Comparison of ENCODE assay signal across 8 cellular contexts in the genomic region with DNA sequence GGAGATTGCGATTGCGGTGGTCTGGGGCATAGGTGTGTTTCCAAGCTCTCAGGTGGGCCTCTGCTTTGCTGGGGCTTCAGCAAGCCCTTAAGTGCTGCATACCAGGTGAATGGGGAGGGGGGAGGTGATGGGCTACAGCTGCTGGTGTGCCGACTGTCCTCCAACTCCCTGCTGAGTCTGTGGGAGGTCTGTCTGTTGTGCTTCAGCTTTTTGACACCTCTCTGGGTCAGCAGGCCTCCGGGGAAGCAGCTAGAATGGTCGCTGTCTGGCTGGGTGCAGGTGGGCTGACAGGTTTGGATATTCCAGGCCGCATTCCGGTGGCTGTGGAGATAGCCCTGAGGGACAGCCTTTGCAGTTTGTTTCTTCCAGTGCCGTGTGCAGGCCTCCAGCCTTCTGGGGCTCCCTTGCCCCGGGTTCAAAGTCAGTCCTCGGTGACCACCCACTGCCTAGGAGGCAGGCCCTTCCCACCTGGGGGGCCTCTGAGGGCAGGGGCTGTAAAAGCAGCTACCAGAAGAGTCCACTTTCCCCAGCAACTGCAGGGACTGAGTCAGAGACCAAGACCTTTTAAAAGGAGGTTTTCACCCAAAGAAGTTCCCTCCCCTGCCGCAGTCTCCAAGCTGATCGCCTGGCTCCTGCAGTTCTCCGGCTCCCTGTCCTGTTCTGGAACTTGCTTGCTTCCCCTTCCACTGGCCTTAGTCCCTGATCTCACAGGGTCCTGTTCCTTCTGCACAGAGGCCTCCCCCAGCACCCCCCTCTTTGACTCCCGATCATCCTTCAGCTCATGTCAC. TPM values are rescaled to one million over a fixed set of nuclear protein-coding genes. Genes with fewer than 3 reads are reported as not detected.
DNase-seq lines count a peak whose midpoint lies in the region; ATAC-seq and TF ChIP-seq lines count a peak whose summit lies in the region.

No MANE protein-coding gene starts in this region.

- H3K27ac Mint-ChIP-seq in activated CD4-positive, alpha-beta T cell treated with anti-CD3 and anti-CD28 coated beads, Interleukin-2, amount 10 ng/mL, durations not matched to agents 24 days and 14 days, result peak overlapping the region; percentile 3

- no peak overlapping the region for H3K27ac ChIP-seq in suprapubic skin

- peaks cover 33% of the 10 kb centered on the region for H3K36me3 ChIP-seq in suprapubic skin

- no peak for ATAC-seq in left lobe of liver

- no peaks in the 10 kb centered on the region for H3K9me3 ChIP-seq in suprapubic skin

- intact Hi-C loops in activated CD4-positive, alpha-beta T cell treated with anti-CD3 and anti-CD28 coated beads, Interleukin-2, amount 10 ng/mL, durations not matched to agents 24 days and 14 days (cut with micrococcal nuclease), result no loop called here

- DNase-seq in activated CD4-positive, alpha-beta T cell treated with anti-CD3 and anti-CD28 coated beads, Interleukin-2, amount 10 ng/mL, durations not matched to agents 24 days and 14 days, result no peak
- no peak for DNase-seq in activated CD4-positive, alpha-beta T cell treated with anti-CD3 and anti-CD28 coated beads, Interleukin-2, amount 50 U/mL, for 4 hours
- peak; percentile 27 for DNase-seq in activated T-cell treated with anti-CD3 and anti-CD28 coated beads, Interleukin-2, amount 50 U/mL, for 1 hour
- DNase-seq in globus pallidus (ENCODE audit: low spot score) (peak; percentile 46), suprapubic skin (ENCODE audit: low spot score in 2 of 2) (no peak), NK-92 (lab: John Stamatoyannopoulos, UW; ENCODE audit: unreplicated experiment) (no peak), left lobe of liver (ENCODE audit: low spot score) (no peak), NCI-H2227 treated with DMSO at 0.1 percent for 48 hours (lab: John Stamatoyannopoulos, UW) (no peak)

- peak overlapping the region; percentile 50 for H3K4me3 ChIP-seq in suprapubic skin

- H3K4me1 Mint-ChIP-seq in activated CD4-positive, alpha-beta T cell treated with anti-CD3 and anti-CD28 coated beads, Interleukin-2, amount 10 ng/mL, durations not matched to agents 24 days and 14 days, result peaks cover 52% of the 10 kb centered on the region

- H3K4me3 Mint-ChIP-seq in activated CD4-positive, alpha-beta T cell treated with anti-CD3 and anti-CD28 coated beads, Interleukin-2, amount 10 ng/mL, durations not matched to agents 24 days and 14 days, result peak overlapping the region; percentile 82

- H3K27me3 ChIP-seq in suprapubic skin, result no peaks in the 10 kb centered on the region

- TF ChIP-seq EP300 in suprapubic skin (IDR thresholded peaks at IDR 0.05), result no peak

- H3K36me3 Mint-ChIP-seq in activated CD4-positive, alpha-beta T cell treated with anti-CD3 and anti-CD28 coated beads, Interleukin-2, amount 10 ng/mL, durations not matched to agents 24 days and 14 days (ENCODE audit: low read depth), result peaks cover 42% of the 10 kb centered on the region

- no peaks in the 10 kb centered on the region for H3K9me3 Mint-ChIP-seq in activated CD4-positive, alpha-beta T cell treated with anti-CD3 and anti-CD28 coated beads, Interleukin-2, amount 10 ng/mL, durations not matched to agents 24 days and 14 days

- H3K27me3 Mint-ChIP-seq in activated CD4-positive, alpha-beta T cell treated with anti-CD3 and anti-CD28 coated beads, Interleukin-2, amount 10 ng/mL, durations not matched to agents 24 days and 14 days, result no peaks in the 10 kb centered on the region

- no peak for TF ChIP-seq POLR2A in suprapubic skin (IDR thresholded peaks at IDR 0.05)

- peaks cover 72% of the 10 kb centered on the region for H3K4me1 ChIP-seq in suprapubic skin

- no peak for TF ChIP-seq CTCF in suprapubic skin (IDR thresholded peaks at IDR 0.05)

- 66% methylated on average over 10 of the region's 14 CpGs for WGBS in suprapubic skin

RNA-seq across cellular contexts. Expression of gene TTYH2, which starts 2.0 kb away (rescaled TPM):
- 7.8 and 8.1 TPM in 2 replicates for total RNA-seq in activated CD4-positive, alpha-beta T cell treated with anti-CD3 and anti-CD28 coated beads, Interleukin-2, amount 10 ng/mL, durations not matched to agents 24 days and 14 days
- total RNA-seq in suprapubic skin (10 to 100 TPM in 1 of 4 donors, 1 to 10 TPM in 3; 5.7 to 12.0 (median 8.2) TPM), left lobe of liver (0.81 TPM)

RNA-seq across cellular contexts. Expression of gene RPL38, which starts 7.9 kb away (rescaled TPM):
- 1,176 and 1,244 TPM in 2 replicates for total RNA-seq in activated CD4-positive, alpha-beta T cell treated with anti-CD3 and anti-CD28 coated beads, Interleukin-2, amount 10 ng/mL, durations not matched to agents 24 days and 14 days
- total RNA-seq in suprapubic skin (1,000 to 10,000 TPM in 1 of 4 donors, 100 to 1,000 TPM in 3; 565 to 1,273 (median 679) TPM), left lobe of liver (271 TPM)

Comparison
In these comparisons a context has a peak if more than half of its experiments do, and no peak if none do; other contexts are left out.
1. DNase-seq: peak in activated T-cell treated with anti-CD3 and anti-CD28 coated beads, Interleukin-2, amount 50 U/mL, for 1 hour (single experiment) and globus pallidus (single experiment); none in activated CD4-positive, alpha-beta T cell treated with anti-CD3 and anti-CD28 coated beads, Interleukin-2, amount 10 ng/mL, durations not matched to agents 24 days and 14 days (single experiment), activated CD4-positive, alpha-beta T cell treated with anti-CD3 and anti-CD28 coated beads, Interleukin-2, amount 50 U/mL, for 4 hours (0 of 2), suprapubic skin (0 of 2), NK-92 (single experiment), left lobe of liver (single experiment) and NCI-H2227 treated with DMSO at 0.1 percent for 48 hours (single experiment).